In genomic region chr5:108432024-108432423, GRCh38 we compare ENCODE assay signal across 18 cellular contexts. TPM values are rescaled to one million over a fixed set of nuclear protein-coding genes. Genes with fewer than 3 reads are reported as not detected.
DNase-seq lines count a peak whose midpoint lies in the region; ATAC-seq and TF ChIP-seq lines count a peak whose summit lies in the region.
"Had no signal": no experiment of that assay in that cellular context is flagged by ENCODE, and none has a peak within 500 bp of the region (broad histone marks: within the 10 kb centered on the region; RNA-seq: fewer than 3 reads in every experiment).

No MANE protein-coding gene starts in this region.

- H3K36me3 ChIP-seq in PC-3 (ENCODE audit: low read depth, low read length), result no peaks in the 10 kb centered on the region
- no peaks in the 10 kb centered on the region for H3K36me3 ChIP-seq in skeletal muscle satellite cell (ENCODE audit: insufficient read depth, low read length)
- no peaks in the 10 kb centered on the region for H3K36me3 ChIP-seq in mesendoderm (ENCODE audit: control insufficient read depth, insufficient read depth, low read length)
- H3K36me3 ChIP-seq: prostate gland, SJSA1, thoracic aorta had no signal

- no peaks in the 10 kb centered on the region for H3K79me1 ChIP-seq in mesendoderm (ENCODE audit: low read length)

- H3K9me2 ChIP-seq in PC-3 (replicated peaks; ENCODE audit: low read length), result no peaks in the 10 kb centered on the region

- no CpG with 5 or more reads among the region's 2 CpGs for WGBS in mesendoderm (ENCODE audit: extremely low coverage, insufficient coverage, low lambda C conversion rate)

- H4K5ac ChIP-seq in mesendoderm (ENCODE audit: low read length), result no peak overlapping the region

- H2AFZ ChIP-seq in PC-3 (ENCODE audit: low read length), result peak overlapping the region; percentile 54

- peak; percentile 75 for ATAC-seq in PC-3
- ATAC-seq in HG03521 (IDR thresholded peaks at IDR 0.05; ENCODE audit: unreplicated experiment), result no peak
- no peak for ATAC-seq in GM18519 (IDR thresholded peaks at IDR 0.05; ENCODE audit: low FRiP score, unreplicated experiment)
- ATAC-seq: esophagus mucosa; naive thymus-derived CD8-positive, alpha-beta T cell had no signal

- DNase-seq in ELR (ENCODE audit: low read depth), result peak; percentile 64
- peak; percentile 61 for DNase-seq in PC-3
- DNase-seq in fibroblast of gingiva (ENCODE audit: low read depth), result peak; percentile 10
- DNase-seq in mesendoderm, result no peak
- DNase-seq: activated CD4-positive, CD25-positive, alpha-beta regulatory T cell treated with anti-CD3 and anti-CD28 coated beads, Interleukin-2, amount 50 U/mL, for 72 hours; dorsolateral prefrontal cortex; islet precursor cell; naive thymus-derived CD8-positive, alpha-beta T cell; NCI-H69; stimulated activated CD4-positive, alpha-beta T cell treated with anti-CD3 and anti-CD28 coated beads, Interleukin-12 subunit alpha, Interleukin-12 subunit beta, amount 100 ng/mL, for 4 hours; T1000 had no signal

- H3K23ac ChIP-seq in mesendoderm (ENCODE audit: low read length), result no peak overlapping the region

- H3K27ac ChIP-seq in PC-3 (ENCODE audit: low read length), result no peak overlapping the region
- H3K27ac ChIP-seq in mesendoderm (ENCODE audit: low read depth, low read length), result no peak overlapping the region
- H3K27ac ChIP-seq: dorsolateral prefrontal cortex, prostate gland, SJSA1, thoracic aorta had no signal

- no peak overlapping the region for H3K18ac ChIP-seq in mesendoderm (ENCODE audit: low read length)

- H2BK120ac ChIP-seq in mesendoderm (ENCODE audit: low read depth, low read length), result no peak overlapping the region

- no peak overlapping the region for H2AK5ac ChIP-seq in mesendoderm (ENCODE audit: low read length)

- H3K9ac ChIP-seq in PC-3 (ENCODE audit: low read length), result no peak overlapping the region
- peak overlapping the region; percentile 23 for H3K9ac ChIP-seq in skeletal muscle satellite cell (ENCODE audit: low read depth, low read length)
- no peak overlapping the region for H3K9ac ChIP-seq in mesendoderm (ENCODE audit: low read length)

- H3K4me2 ChIP-seq in PC-3 (ENCODE audit: low read length) (peak overlapping the region; percentile 14), skeletal muscle satellite cell (ENCODE audit: low read length) (peak overlapping the region; percentile 29), mesendoderm (ENCODE audit: low read length) (no peak overlapping the region)

- H3F3A ChIP-seq in PC-3 (ENCODE audit: low read length, unreplicated experiment), result no peaks in the 10 kb centered on the region

- H3K4me3 ChIP-seq in PC-3 (ENCODE audit: low read length), result no peak overlapping the region
- no peak overlapping the region for H3K4me3 ChIP-seq in skeletal muscle satellite cell (ENCODE audit: low read length)
- H3K4me3 ChIP-seq in mesendoderm (ENCODE audit: low read length), result no peak overlapping the region
- H3K4me3 ChIP-seq: dorsolateral prefrontal cortex, prostate gland, SJSA1, thoracic aorta had no signal

- no peaks in the 10 kb centered on the region for H4K20me1 ChIP-seq in PC-3 (ENCODE audit: low read length)

- no peaks in the 10 kb centered on the region for H3K79me2 ChIP-seq in PC-3 (ENCODE audit: low read length)
- H3K79me2 ChIP-seq in mesendoderm (ENCODE audit: control insufficient read depth, insufficient read depth, low read length), result no peaks in the 10 kb centered on the region

- no peak for TF ChIP-seq CTCF in PC-3 (conservative IDR thresholded peaks at IDR 0.05; ENCODE audit: low read depth, low read length)

- BruUV-seq in PC-3 (replicated peaks; lab: Mats Ljungman, UMichigan), result no TSS peak

- POLR2A ChIA-PET in PC-3 (lab: Charles Lee; ENCODE audit: unreplicated experiment), result interaction anchor here (0.6 kb wide), 2 partner anchors 10 to 1427 kb away, joined by 4 to 10 read pairs; no protein-coding TSS in a partner anchor

- CTCF ChIA-PET in PC-3 (lab: Charles Lee), result no interaction called here

- intact Hi-C loops in PC-3 (cut with micrococcal nuclease), result no loop called here

- H3K9me3 ChIP-seq in PC-3 (ENCODE audit: low read length) (no peaks in the 10 kb centered on the region), skeletal muscle satellite cell (replicated peaks; ENCODE audit: low read length) (no peaks in the 10 kb centered on the region)
- H3K9me3 ChIP-seq: prostate gland, SJSA1, thoracic aorta had no signal

- no peak overlapping the region for H2BK5ac ChIP-seq in mesendoderm (ENCODE audit: low read length)

- H4K8ac ChIP-seq in mesendoderm (ENCODE audit: low read depth, low read length), result no peak overlapping the region

- no peak overlapping the region for H2BK15ac ChIP-seq in mesendoderm (replicated peaks; ENCODE audit: low read depth)

- H3K56ac ChIP-seq in mesendoderm (ENCODE audit: low read length), result no peak overlapping the region

- H3K27me3 ChIP-seq in PC-3 (ENCODE audit: low read length), result no peaks in the 10 kb centered on the region
- H3K27me3 ChIP-seq in skeletal muscle satellite cell (ENCODE audit: control insufficient read depth, insufficient read depth, low read length), result no peaks in the 10 kb centered on the region
- no peaks in the 10 kb centered on the region for H3K27me3 ChIP-seq in mesendoderm (ENCODE audit: insufficient read depth, low read length, poor library complexity)
- H3K27me3 ChIP-seq: SJSA1 had no signal

- H3K4me1 ChIP-seq in PC-3 (ENCODE audit: insufficient read depth, low read length) (peaks cover 16% of the 10 kb centered on the region), skeletal muscle satellite cell (ENCODE audit: control insufficient read depth, insufficient read depth, low read length) (peaks cover 19% of the 10 kb centered on the region), mesendoderm (ENCODE audit: control insufficient read depth, low read depth, low read length) (no peaks in the 10 kb centered on the region)
- H3K4me1 ChIP-seq: prostate gland, SJSA1 had no signal

- H3K4ac ChIP-seq in mesendoderm (ENCODE audit: low read depth, low read length), result no peak overlapping the region

RNA-seq across cellular contexts. Expression of gene FBXL17, which starts 50.1 kb away (rescaled TPM):
- total RNA-seq in PC-3 (2014; rRNA removed), result 8.8 and 10.6 TPM in 2 replicates
- total RNA-seq in skeletal muscle satellite cell (2012; rRNA removed), result 8.1 and 9.2 TPM in 2 replicates
- polyA plus RNA-seq in mesendoderm (2013, experiment 1 of 2), result 1.7 TPM
- polyA plus RNA-seq in mesendoderm (2013, experiment 2 of 2), result 1.8 TPM
